Comparison of ENCODE assay signal across 16 cellular contexts in genomic region chr7:21330462-21331178, GRCh38.
DNase-seq lines count a peak whose midpoint lies in the region; ATAC-seq, FAIRE-seq and TF ChIP-seq lines count a peak whose summit lies in the region.
"Had no signal": no experiment of that assay in that cellular context is flagged by ENCODE, and none has a peak within 500 bp of the region (broad histone marks: within the 10 kb centered on the region; RNA-seq: fewer than 3 reads in every experiment).

No MANE protein-coding gene starts in this region.

- H3K27ac Mint-ChIP-seq in activated CD8-positive, alpha-beta T cell treated with anti-CD3 and anti-CD28 coated beads, Interleukin-2, amount 10 ng/mL, durations not matched to agents 7 days and 5 days: no peak overlapping the region
- no peak overlapping the region for H3K27ac Mint-ChIP-seq in stimulated activated memory B cell treated with anti-CD40 and anti-IgM and Interleukin-4, amounts not matched to agents 10 μg/mL and 1 μg/mL and 100 μg/mL, for 72 hours
- H3K27ac Mint-ChIP-seq: CD4-positive, alpha-beta memory T cell; HFFc6 had no signal

- no peak for TF ChIP-seq POLR2A in K562 (conservative IDR thresholded peaks at IDR 0.05)

- no peaks in the 10 kb centered on the region for H4K20me1 ChIP-seq in K562 (replicated peaks; ENCODE audit: control insufficient read depth, insufficient read depth, low read length)

- H3K4me3 ChIP-seq in H7 (ENCODE audit: insufficient read depth, low read depth, low read length): no peak overlapping the region
- no peak overlapping the region for H3K4me3 ChIP-seq in K562
- H3K4me3 ChIP-seq in kidney (ENCODE audit: low read length in 2 of 2): no peak overlapping the region
- H3K4me3 ChIP-seq in upper lobe of right lung: no peak overlapping the region
- H3K4me3 ChIP-seq: HAP-1 had no signal

- TF ChIP-seq RAD21 in K562 (CRISPR knock-in tag; conservative IDR thresholded peaks at IDR 0.05 in 1 of 2, IDR thresholded peaks at IDR 0.05 in 1 of 2): no peak

- no peak for FAIRE-seq in K562 (lab: Jason Lieb, UNC)
- FAIRE-seq in kidney (lab: Jason Lieb, UNC): no peak
- FAIRE-seq: GM12892 had no signal

- H3K4me2 ChIP-seq in K562 (ENCODE audit: insufficient read depth, low read length): no peak overlapping the region

- H3K9ac ChIP-seq in K562 (ENCODE audit: insufficient read depth in 1 of 2, low read depth in 2 of 2, low read length in 2 of 2) (no peak overlapping the region), kidney (ENCODE audit: low read length in 2 of 2) (no peak overlapping the region)

- H3K36me3 Mint-ChIP-seq in activated CD8-positive, alpha-beta T cell treated with anti-CD3 and anti-CD28 coated beads, Interleukin-2, amount 10 ng/mL, durations not matched to agents 7 days and 5 days (ENCODE audit: low read depth): peaks cover 24% of the 10 kb centered on the region
- H3K36me3 Mint-ChIP-seq in stimulated activated memory B cell treated with anti-CD40 and anti-IgM and Interleukin-4, amounts not matched to agents 10 μg/mL and 1 μg/mL and 100 μg/mL, for 72 hours: no peaks in the 10 kb centered on the region
- H3K36me3 Mint-ChIP-seq: CD4-positive, alpha-beta memory T cell had no signal

- WGBS in K562 (ENCODE audit: insufficient coverage, low coverage, missing lambda C conversion rate): 2% methylated on average over 25 of the region's 31 CpGs

- H3K4me3 Mint-ChIP-seq in activated CD8-positive, alpha-beta T cell treated with anti-CD3 and anti-CD28 coated beads, Interleukin-2, amount 10 ng/mL, durations not matched to agents 7 days and 5 days: no peak overlapping the region
- H3K4me3 Mint-ChIP-seq in stimulated activated memory B cell treated with anti-CD40 and anti-IgM and Interleukin-4, amounts not matched to agents 10 μg/mL and 1 μg/mL and 100 μg/mL, for 72 hours: no peak overlapping the region
- H3K4me3 Mint-ChIP-seq: CD4-positive, alpha-beta memory T cell; HFFc6 had no signal

- POLR2A ChIA-PET in K562 (lab: Yijun Ruan, JAX): interaction anchor here (0.7 kb wide), 1 partner anchor 97 kb away, joined by 4 read pairs; the partner anchor contains the start of gene SP4
- POLR2A ChIA-PET in activated CD8-positive, alpha-beta T cell treated with anti-CD3 and anti-CD28 coated beads, Interleukin-2, amount 10 ng/mL, durations not matched to agents 7 days and 5 days (lab: Charles Lee): no interaction called here

- no peak overlapping the region for H2AFZ ChIP-seq in K562 (ENCODE audit: low read depth, low read length)

- no peak for TF ChIP-seq EP300 in K562 (IDR thresholded peaks at IDR 0.05; ENCODE audit: low read length)

- H3K4me1 Mint-ChIP-seq in activated CD8-positive, alpha-beta T cell treated with anti-CD3 and anti-CD28 coated beads, Interleukin-2, amount 10 ng/mL, durations not matched to agents 7 days and 5 days (ENCODE audit: low read depth): peaks cover 12% of the 10 kb centered on the region
- peaks cover 2% of the 10 kb centered on the region for H3K4me1 Mint-ChIP-seq in stimulated activated memory B cell treated with anti-CD40 and anti-IgM and Interleukin-4, amounts not matched to agents 10 μg/mL and 1 μg/mL and 100 μg/mL, for 72 hours

- H3K27me3 Mint-ChIP-seq in activated CD8-positive, alpha-beta T cell treated with anti-CD3 and anti-CD28 coated beads, Interleukin-2, amount 10 ng/mL, durations not matched to agents 7 days and 5 days (ENCODE audit: low read depth): no peaks in the 10 kb centered on the region
- no peaks in the 10 kb centered on the region for H3K27me3 Mint-ChIP-seq in stimulated activated memory B cell treated with anti-CD40 and anti-IgM and Interleukin-4, amounts not matched to agents 10 μg/mL and 1 μg/mL and 100 μg/mL, for 72 hours

- H3K9me3 ChIP-seq in K562 (replicated peaks; ENCODE audit: control insufficient read depth, insufficient read depth, low read depth, low read length) (no peaks in the 10 kb centered on the region), kidney (ENCODE audit: control insufficient read depth in 1 of 2, low read length in 2 of 2) (peaks cover 0 to 2% of the 10 kb centered on the region in 2 donors), upper lobe of right lung (no peaks in the 10 kb centered on the region)
- H3K9me3 ChIP-seq: HAP-1 had no signal

- intact Hi-C loops in K562 (cut with micrococcal nuclease): no loop called here
- intact Hi-C loops in kidney (cut with DNase I): no loop called here
- intact Hi-C loops in upper lobe of right lung (cut with DNase I): no loop called here

- H3K27ac ChIP-seq in K562 (ENCODE audit: extremely low read depth, low read depth, low read length): no peak overlapping the region
- no peak overlapping the region for H3K27ac ChIP-seq in kidney (ENCODE audit: low read depth in 2 of 2, low read length in 2 of 2)
- no peak overlapping the region for H3K27ac ChIP-seq in upper lobe of right lung

- H3K9me1 ChIP-seq in K562 (ENCODE audit: control insufficient read depth, insufficient read depth, low read length): no peaks in the 10 kb centered on the region

- peak; percentile 13 for DNase-seq in H7
- DNase-seq in K562 (ENCODE audit: extremely low read depth in 1 of 4, low spot score in 3 of 4): no peak
- peak; percentile 69 for DNase-seq in kidney
- no peak for DNase-seq in upper lobe of right lung
- no peak for DNase-seq in NCI-H1694 (lab: John Stamatoyannopoulos, UW)
- DNase-seq in NCI-H1092 (lab: John Stamatoyannopoulos, UW): no peak
- DNase-seq in activated CD8-positive, alpha-beta T cell treated with anti-CD3 and anti-CD28 coated beads, Interleukin-2, amount 10 ng/mL, durations not matched to agents 7 days and 5 days: no peak
- DNase-seq: C1 segment of cervical spinal cord; Calu3; CD4-positive, alpha-beta memory T cell; COR-L47; DND-41; HFFc6 had no signal

- no peaks in the 10 kb centered on the region for H3K27me3 ChIP-seq in H7 (ENCODE audit: control insufficient read depth, insufficient read depth, low read length)
- H3K27me3 ChIP-seq in K562 (ENCODE audit: control insufficient read depth in 2 of 2, insufficient read depth in 2 of 2, low read length in 2 of 2): peaks cover 7 to 18% of the 10 kb centered on the region in 2 experiments; a peak in 4 of 5 replicates
- no peaks in the 10 kb centered on the region for H3K27me3 ChIP-seq in upper lobe of right lung

- H3K36me3 ChIP-seq in H7 (replicated peaks; ENCODE audit: control insufficient read depth, insufficient read depth, low read length) (no peaks in the 10 kb centered on the region), K562 (ENCODE audit: control insufficient read depth, insufficient read depth, low read length) (no peaks in the 10 kb centered on the region), kidney (ENCODE audit: control insufficient read depth in 1 of 2, insufficient read depth in 2 of 2, low read length in 2 of 2) (no peaks in the 10 kb centered on the region), upper lobe of right lung (no peaks in the 10 kb centered on the region)
- H3K36me3 ChIP-seq: HAP-1 had no signal

- H3K79me2 ChIP-seq in K562 (ENCODE audit: control insufficient read depth, insufficient read depth, low read length): no peaks in the 10 kb centered on the region

- ATAC-seq in K562 (peak; percentile 69), upper lobe of right lung (peak; percentile 17)
- no peak for ATAC-seq in activated CD8-positive, alpha-beta T cell treated with anti-CD3 and anti-CD28 coated beads, Interleukin-2, amount 10 ng/mL, durations not matched to agents 7 days and 5 days
- no peak for ATAC-seq in stimulated activated memory B cell treated with anti-CD40 and anti-IgM and Interleukin-4, amounts not matched to agents 10 μg/mL and 1 μg/mL and 100 μg/mL, for 72 hours

- CTCF ChIA-PET in K562 (lab: Yijun Ruan, JAX; ENCODE audit: low intra/inter-chr PET ratio): no interaction called here
- CTCF ChIA-PET in activated CD8-positive, alpha-beta T cell treated with anti-CD3 and anti-CD28 coated beads, Interleukin-2, amount 10 ng/mL, durations not matched to agents 7 days and 5 days (lab: Charles Lee): no interaction called here

- peaks cover 0 to 9% of the 10 kb centered on the region in 2 experiments; a peak in 1 of 5 replicates for H3K4me1 ChIP-seq in K562 (replicated peaks in 1 of 2; ENCODE audit: control insufficient read depth in 2 of 2, insufficient read depth in 2 of 2, low read length in 2 of 2)
- no peaks in the 10 kb centered on the region for H3K4me1 ChIP-seq in kidney (ENCODE audit: control insufficient read depth in 1 of 2, insufficient read depth in 1 of 2, low read depth in 1 of 2, low read length in 2 of 2)
- no peaks in the 10 kb centered on the region for H3K4me1 ChIP-seq in upper lobe of right lung
- H3K4me1 ChIP-seq: HAP-1 had no signal

- no TSS peak for BruUV-seq in K562 (replicated peaks; lab: Mats Ljungman, UMichigan)

- TF ChIP-seq CTCF in K562 (IDR thresholded peaks at IDR 0.05 in 2 of 3, conservative IDR thresholded peaks at IDR 0.05 in 1 of 3; ENCODE audit: insufficient read depth in 2 of 3, low read depth in 1 of 3, low read length in 3 of 3) (no peak), kidney (IDR thresholded peaks at IDR 0.05; ENCODE audit: borderline replicate concordance, extremely low read depth, insufficient read depth) (no peak), upper lobe of right lung (IDR thresholded peaks at IDR 0.05) (no peak)

- peaks cover 30% of the 10 kb centered on the region for H3K9me3 Mint-ChIP-seq in activated CD8-positive, alpha-beta T cell treated with anti-CD3 and anti-CD28 coated beads, Interleukin-2, amount 10 ng/mL, durations not matched to agents 7 days and 5 days (ENCODE audit: insufficient read depth)
- peaks cover 3% of the 10 kb centered on the region for H3K9me3 Mint-ChIP-seq in stimulated activated memory B cell treated with anti-CD40 and anti-IgM and Interleukin-4, amounts not matched to agents 10 μg/mL and 1 μg/mL and 100 μg/mL, for 72 hours

- in situ Hi-C loops in K562 (cut with MboI): no loop called here

TF ChIP-seq in K562, 482 proteins besides CTCF, POLR2A, EP300 and RAD21:
- TF ChIP-seq FOXP1 (CRISPR knock-in tag; IDR thresholded peaks at IDR 0.05) (no peak), ZBTB43 (CRISPR knock-in tag; IDR thresholded peaks at IDR 0.05) (no peak)
TF ChIP-seq in K562: peak in this region for 0.

Comparison
In these comparisons a context has a peak if more than half of its experiments do, and no peak if none do; other contexts are left out.
1. DNase-seq: peak in H7 (single experiment) and kidney (single experiment); none in K562 (0 of 4), upper lobe of right lung (single experiment), NCI-H1694 (single experiment), NCI-H1092 (single experiment) and activated CD8-positive, alpha-beta T cell treated with anti-CD3 and anti-CD28 coated beads, Interleukin-2, amount 10 ng/mL, durations not matched to agents 7 days and 5 days (single experiment).
2. ATAC-seq: peak in K562 (single experiment) and upper lobe of right lung (single experiment); none in activated CD8-positive, alpha-beta T cell treated with anti-CD3 and anti-CD28 coated beads, Interleukin-2, amount 10 ng/mL, durations not matched to agents 7 days and 5 days (single experiment) and stimulated activated memory B cell treated with anti-CD40 and anti-IgM and Interleukin-4, amounts not matched to agents 10 μg/mL and 1 μg/mL and 100 μg/mL, for 72 hours (single experiment).